In the genomic region with DNA sequence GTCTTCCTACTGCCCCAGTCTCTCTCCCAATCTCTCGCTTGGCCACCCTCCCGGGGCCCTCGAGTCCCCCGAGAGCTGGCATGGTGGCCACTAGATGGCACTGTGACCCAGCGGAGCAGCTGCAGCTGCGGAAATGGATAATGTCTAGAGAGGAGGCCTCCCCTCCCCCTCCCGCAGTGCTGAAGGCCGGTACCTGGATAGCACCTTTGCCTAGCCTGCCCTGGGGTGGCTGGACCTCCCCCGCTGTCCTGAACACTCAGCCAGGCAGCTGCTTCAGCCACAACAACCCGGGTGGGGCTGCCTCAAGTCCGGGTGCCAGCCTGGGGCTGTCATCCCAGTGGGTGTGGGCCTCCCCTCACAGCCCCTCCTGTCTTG, we compare ENCODE assay signal across 9 cellular contexts.
A peak's percentile ranks its signal among the peaks of the same experiment; 100 is the strongest.
DNase-seq lines count a peak whose midpoint lies in the region; ATAC-seq and TF ChIP-seq lines count a peak whose summit lies in the region.
"Had no signal": no experiment of that assay in that cellular context is flagged by ENCODE, and none has a peak within 500 bp of the region (broad histone marks: within the 10 kb centered on the region; RNA-seq: fewer than 3 reads in every experiment).

No MANE protein-coding gene starts in this region.

- H3K27me3 ChIP-seq in OCI-LY1 (ENCODE audit: insufficient read depth, low read length): no peaks in the 10 kb centered on the region
- H3K27me3 ChIP-seq in naive thymus-derived CD4-positive, alpha-beta T cell (ENCODE audit: control insufficient read depth in 2 of 2, insufficient read depth in 2 of 2, low read length in 2 of 2): no peaks in the 10 kb centered on the region

- TF ChIP-seq POLR2A in erythroblast (IDR thresholded peaks at IDR 0.05; ENCODE audit: low read length): no peak

- H3K36me3 Mint-ChIP-seq in naive thymus-derived CD4-positive, alpha-beta T cell: no peaks in the 10 kb centered on the region

- no peak overlapping the region for H2AFZ ChIP-seq in OCI-LY1 (ENCODE audit: low read length)

- TF ChIP-seq CTCF in OCI-LY1 (IDR thresholded peaks at IDR 0.05; ENCODE audit: low read length): peak; percentile 64

- no peaks in the 10 kb centered on the region for H3K79me2 ChIP-seq in OCI-LY1 (ENCODE audit: insufficient read depth, low read length)

- H3K9me2 ChIP-seq in OCI-LY1 (ENCODE audit: low read depth, low read length): no peaks in the 10 kb centered on the region

- H3K9ac ChIP-seq in OCI-LY1 (ENCODE audit: low read length): no peak overlapping the region

- no peak overlapping the region for H3K4me2 ChIP-seq in OCI-LY1 (ENCODE audit: low read length)

- H3K4me1 Mint-ChIP-seq in naive thymus-derived CD4-positive, alpha-beta T cell: peaks cover 0 to 15% (median 7%) of the 10 kb centered on the region in 7 donors

- H3K36me3 ChIP-seq in OCI-LY1 (ENCODE audit: insufficient read depth, low read length): no peaks in the 10 kb centered on the region
- no peaks in the 10 kb centered on the region for H3K36me3 ChIP-seq in naive thymus-derived CD4-positive, alpha-beta T cell (ENCODE audit: control insufficient read depth in 2 of 3, insufficient read depth in 3 of 3, low read length in 3 of 3)
- H3K36me3 ChIP-seq: neutrophil had no signal

- peak; percentile 81 for ATAC-seq in naive thymus-derived CD4-positive, alpha-beta T cell

- H3F3A ChIP-seq in OCI-LY1 (ENCODE audit: insufficient read depth, low read length): no peaks in the 10 kb centered on the region

- CTCF ChIA-PET in naive thymus-derived CD4-positive, alpha-beta T cell (lab: Charles Lee): interaction anchor here (0.7 to 3.7 kb wide), 8 partner anchors 9 to 131 kb away, joined by 3 to 32 read pairs (median 4); no protein-coding TSS in a partner anchor

- H3K9me3 Mint-ChIP-seq in naive thymus-derived CD4-positive, alpha-beta T cell: peaks cover 0 to 3% (median 0%) of the 10 kb centered on the region in 11 donors

- H4K20me1 ChIP-seq in OCI-LY1 (ENCODE audit: insufficient read depth, low read length): no peaks in the 10 kb centered on the region

- POLR2A ChIA-PET in naive thymus-derived CD4-positive, alpha-beta T cell (lab: Charles Lee): no interaction called here

- H3K4me3 Mint-ChIP-seq in naive thymus-derived CD4-positive, alpha-beta T cell: peak overlapping the region in 2 of 10 donors; percentile 19 to 62

- no peaks in the 10 kb centered on the region for H3K9me3 ChIP-seq in OCI-LY1 (ENCODE audit: low read length)
- H3K9me3 ChIP-seq in naive thymus-derived CD4-positive, alpha-beta T cell (ENCODE audit: control insufficient read depth in 2 of 3, low read length in 3 of 3): no peaks in the 10 kb centered on the region
- H3K9me3 ChIP-seq: neutrophil had no signal

- intact Hi-C loops in naive thymus-derived CD4-positive, alpha-beta T cell (cut with micrococcal nuclease): loop anchor here (1.0 to 10.0 kb wide), 4 partner anchors 112 to 400 kb away; no protein-coding TSS in a partner anchor

- no peaks in the 10 kb centered on the region for H3K4me1 ChIP-seq in OCI-LY1 (ENCODE audit: insufficient read depth, low read length, severe bottlenecking)
- H3K4me1 ChIP-seq in naive thymus-derived CD4-positive, alpha-beta T cell (ENCODE audit: control insufficient read depth in 2 of 2, insufficient read depth in 2 of 2, low read length in 2 of 2): peaks cover 2 to 5% of the 10 kb centered on the region in 2 donors

- DNase-seq in NCI-H187 (lab: John Stamatoyannopoulos, UW): peak; percentile 31 to 54
- no peak for DNase-seq in NCI-H187 treated with DMSO at 0.1 percent for 48 hours (lab: John Stamatoyannopoulos, UW)
- DNase-seq in HT-29 (ENCODE audit: low spot score): peak; percentile 83
- peak; percentile 67 for DNase-seq in activated T-cell treated with anti-CD3 and anti-CD28 coated beads for 4 hours
- peak; percentile 58 to 77 for DNase-seq in erythroblast (lab: John Stamatoyannopoulos, UW)
- DNase-seq in naive thymus-derived CD4-positive, alpha-beta T cell: peak; percentile 40 to 74 (median 61)
- peak; percentile 47 to 57 for DNase-seq in stimulated activated CD8-positive, alpha-beta memory T cell treated with anti-CD3 and anti-CD28 coated beads, Interleukin-7, amount 100 ng/mL, for 48 hours (ENCODE audit: extremely low read depth in 1 of 2, low read depth in 1 of 2)

- peaks cover 0 to 23% (median 5%) of the 10 kb centered on the region in 5 donors for H3K27me3 Mint-ChIP-seq in naive thymus-derived CD4-positive, alpha-beta T cell

- H3K27ac ChIP-seq in OCI-LY1 (ENCODE audit: low read depth, low read length, poor library complexity, severe bottlenecking): no peak overlapping the region
- no peak overlapping the region for H3K27ac ChIP-seq in naive thymus-derived CD4-positive, alpha-beta T cell (ENCODE audit: low read depth, low read length)
- H3K27ac ChIP-seq: neutrophil had no signal

- no peak overlapping the region for H3K27ac Mint-ChIP-seq in naive thymus-derived CD4-positive, alpha-beta T cell

- no peak overlapping the region for H3K4me3 ChIP-seq in OCI-LY1 (ENCODE audit: low read depth, low read length, poor library complexity, severe bottlenecking)
- H3K4me3 ChIP-seq in naive thymus-derived CD4-positive, alpha-beta T cell (ENCODE audit: low read length): no peak overlapping the region
